ENCODE assay signal across 8 cellular contexts in genomic region chr5:180494510-180495181, GRCh38. TPM values are rescaled to one million over a fixed set of nuclear protein-coding genes. Genes with fewer than 3 reads are reported as not detected.
DNase-seq lines count a peak whose midpoint lies in the region; ATAC-seq and TF ChIP-seq lines count a peak whose summit lies in the region.

No MANE protein-coding gene starts in this region.

- no peaks in the 10 kb centered on the region for H3K9me3 ChIP-seq in AG04450 (ENCODE audit: control insufficient read depth, insufficient read depth, low read length)

- POLR2A ChIA-PET in AG04450 (lab: Yijun Ruan, JAX), result interaction anchor here (0.6 to 0.9 kb wide), 2 partner anchors 15 to 141 kb away, joined by 3 to 13 read pairs; partner anchors contain the start of gene GFPT2

- CTCF ChIA-PET in AG04450 (lab: Charles Lee), result interaction anchor here (0.9 kb wide), 1 partner anchor 176 kb away, joined by 3 read pairs; no protein-coding TSS in a partner anchor

- peaks cover 15% of the 10 kb centered on the region for H3K27me3 Mint-ChIP-seq in brain

- H3K4me3 ChIP-seq in AG04450 (ENCODE audit: low read depth, low read length) (peak overlapping the region; percentile 82), skin epidermis (peak overlapping the region; percentile 88 to 100 (median 98))

- H3K9me3 Mint-ChIP-seq in brain, result peaks cover 0 to 4% (median 3%) of the 10 kb centered on the region in 5 experiments

- peaks cover 46% of the 10 kb centered on the region for H3K4me1 Mint-ChIP-seq in brain

- peaks cover 37% of the 10 kb centered on the region for H3K36me3 Mint-ChIP-seq in brain

- H3K4me3 Mint-ChIP-seq in brain, result peak overlapping the region; percentile 90 to 97 (median 93)

- H3K27ac Mint-ChIP-seq in brain, result peak overlapping the region; percentile 93 to 99 (median 95)

- no peaks in the 10 kb centered on the region for H3K27me3 ChIP-seq in AG04450 (ENCODE audit: control insufficient read depth, insufficient read depth, low read length)

- ATAC-seq in GM18867 (IDR thresholded peaks at IDR 0.05; ENCODE audit: unreplicated experiment) (peak; percentile 32), HG03066 (IDR thresholded peaks at IDR 0.05; ENCODE audit: low read depth, unreplicated experiment) (peak; percentile 47)

- DNase-seq in AG04450 (ENCODE audit: low read depth, low spot score) (no peak), T follicular helper cell (ENCODE audit: low read depth) (peak; percentile 35), iPS-NIHi11 (ENCODE audit: low spot score) (peak; percentile 84), DMS79 (lab: John Stamatoyannopoulos, UW) (no peak)

- TF ChIP-seq CTCF in AG04450 (IDR thresholded peaks at IDR 0.05; ENCODE audit: low read depth, low read length) (no peak), brain (conservative IDR thresholded peaks at IDR 0.05) (no peak)

- H3K27ac ChIP-seq in AG04450 (ENCODE audit: low read depth, low read length) (peak overlapping the region; percentile 80), skin epidermis (peak overlapping the region; percentile 86 to 98 (median 95))

RNA-seq across cellular contexts. Expression of gene CNOT6, which starts 0.5 kb away (rescaled TPM):
- polyA plus RNA-seq in AG04450 (2011; rRNA removed) (18.8 and 21.5 TPM in 2 replicates), brain (ENCODE audit: insufficient read depth, low read depth, low replicate concordance) (10.9 TPM)
- 12.7 and 16.9 TPM in 2 replicates for polyA minus RNA-seq in AG04450 (2011; rRNA and poly(A)+ RNA removed)

Comparison
In these comparisons a context has a peak if more than half of its experiments do, and no peak if none do; other contexts are left out.
1. DNase-seq: peak in T follicular helper cell (single experiment) and iPS-NIHi11 (single experiment); none in AG04450 (single experiment) and DMS79 (single experiment).